ENCODE assay signal across 10 cellular contexts in the genomic region with DNA sequence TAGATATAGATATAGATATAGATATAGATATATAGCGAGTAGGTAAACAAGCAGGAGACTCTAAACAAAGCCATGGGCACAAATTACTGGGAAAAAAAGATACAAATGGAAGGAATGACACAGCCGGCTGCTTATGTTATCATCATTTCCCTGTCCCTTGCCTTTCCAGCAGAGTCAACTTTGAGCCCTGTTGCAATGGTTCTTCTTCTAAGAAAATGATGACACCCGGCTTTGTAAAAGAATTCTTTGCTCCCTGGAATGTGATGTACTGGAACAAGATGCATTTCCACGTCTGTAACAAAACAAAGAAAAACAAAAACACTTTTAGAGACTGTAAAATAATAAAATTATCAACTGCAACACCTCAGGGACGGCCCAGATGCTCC.
DNase-seq lines count a peak whose midpoint lies in the region; ATAC-seq and TF ChIP-seq lines count a peak whose summit lies in the region.
"Had no signal": no experiment of that assay in that cellular context is flagged by ENCODE, and none has a peak within 500 bp of the region (broad histone marks: within the 10 kb centered on the region; RNA-seq: fewer than 3 reads in every experiment).

No MANE protein-coding gene starts in this region.

- H3K27ac ChIP-seq in right cardiac atrium (ENCODE audit: low read length) (no peak overlapping the region), urinary bladder (ENCODE audit: low read depth) (no peak overlapping the region), hepatocyte (no peak overlapping the region)

- H3K9me2 ChIP-seq in hepatocyte (replicated peaks; ENCODE audit: insufficient read depth) = no peaks in the 10 kb centered on the region

- H3K4me2 ChIP-seq in hepatocyte = no peak overlapping the region

- no peaks in the 10 kb centered on the region for H3K9me3 ChIP-seq in right cardiac atrium (ENCODE audit: control insufficient read depth, low read length)
- no peaks in the 10 kb centered on the region for H3K9me3 ChIP-seq in mucosa of stomach (ENCODE audit: control insufficient read depth, low read length)
- H3K9me3 ChIP-seq in hepatocyte (ENCODE audit: low read depth) = no peaks in the 10 kb centered on the region

- H3K36me3 ChIP-seq in mucosa of stomach (ENCODE audit: control insufficient read depth, insufficient read depth, low read length) (no peaks in the 10 kb centered on the region), urinary bladder (ENCODE audit: insufficient read depth) (no peaks in the 10 kb centered on the region), hepatocyte (replicated peaks; ENCODE audit: insufficient read depth, low read depth) (no peaks in the 10 kb centered on the region)

- WGBS in right cardiac atrium = 40% methylated on average over 5 of the region's 5 CpGs
- WGBS in urinary bladder = 32% methylated on average over 5 of the region's 5 CpGs
- 82% methylated on average over 5 of the region's 5 CpGs for WGBS in hepatocyte (ENCODE audit: low lambda C conversion rate, missing lambda C conversion rate)

- peak in 1 of 2 donors; percentile 7 for ATAC-seq in right cardiac atrium
- ATAC-seq in left cardiac atrium = no peak
- ATAC-seq in HG03521 (IDR thresholded peaks at IDR 0.05; ENCODE audit: unreplicated experiment) = no peak

- H3K79me2 ChIP-seq in hepatocyte = no peaks in the 10 kb centered on the region

- H2AFZ ChIP-seq in hepatocyte = no peak overlapping the region

- TF ChIP-seq CTCF in hepatocyte (IDR thresholded peaks at IDR 0.05; ENCODE audit: poor library complexity) = no peak

- no peaks in the 10 kb centered on the region for H4K20me1 ChIP-seq in hepatocyte (ENCODE audit: insufficient read depth, poor library complexity, severe bottlenecking)

- H3K4me3 ChIP-seq in right cardiac atrium (ENCODE audit: low read length) (peak overlapping the region; percentile 40), mucosa of stomach (ENCODE audit: low read length) (peak overlapping the region; percentile 8), urinary bladder (ENCODE audit: low read depth, low read length) (peak overlapping the region; percentile 38), hepatocyte (no peak overlapping the region)

- H3K4me1 ChIP-seq in right cardiac atrium (ENCODE audit: control insufficient read depth, insufficient read depth, low read length) = no peaks in the 10 kb centered on the region
- peaks cover 4% of the 10 kb centered on the region for H3K4me1 ChIP-seq in mucosa of stomach (ENCODE audit: control insufficient read depth, insufficient read depth, low read length)
- peaks cover 2% of the 10 kb centered on the region for H3K4me1 ChIP-seq in urinary bladder (ENCODE audit: insufficient read depth)
- H3K4me1 ChIP-seq in hepatocyte (ENCODE audit: insufficient read depth) = no peaks in the 10 kb centered on the region

- H3K27me3 ChIP-seq in right cardiac atrium (ENCODE audit: control insufficient read depth, insufficient read depth) (no peaks in the 10 kb centered on the region), mucosa of stomach (ENCODE audit: control insufficient read depth, insufficient read depth, low read length) (no peaks in the 10 kb centered on the region), hepatocyte (no peaks in the 10 kb centered on the region)

- no peak for DNase-seq in right cardiac atrium
- DNase-seq in left cardiac atrium = no peak
- peak; percentile 30 for DNase-seq in cerebellum (ENCODE audit: low spot score)
- no peak for DNase-seq in activated CD4-positive, alpha-beta T cell treated with anti-CD3 and anti-CD28 coated beads for 48 hours
- no peak for DNase-seq in hepatocyte (ENCODE audit: low spot score)
- DNase-seq: activated B cell treated with CpG ODN at 0.5 μM for 24 hours, DMS 273 treated with DMSO at 0.1 percent for 48 hours had no signal

- intact Hi-C loops in right cardiac atrium (cut with DNase I) (no loop called here), left cardiac atrium (cut with DNase I) (no loop called here)

- peak overlapping the region; percentile 42 for H3K9ac ChIP-seq in mucosa of stomach (ENCODE audit: low read length)
